ENCODE assay signal across 9 cellular contexts in the genomic region with DNA sequence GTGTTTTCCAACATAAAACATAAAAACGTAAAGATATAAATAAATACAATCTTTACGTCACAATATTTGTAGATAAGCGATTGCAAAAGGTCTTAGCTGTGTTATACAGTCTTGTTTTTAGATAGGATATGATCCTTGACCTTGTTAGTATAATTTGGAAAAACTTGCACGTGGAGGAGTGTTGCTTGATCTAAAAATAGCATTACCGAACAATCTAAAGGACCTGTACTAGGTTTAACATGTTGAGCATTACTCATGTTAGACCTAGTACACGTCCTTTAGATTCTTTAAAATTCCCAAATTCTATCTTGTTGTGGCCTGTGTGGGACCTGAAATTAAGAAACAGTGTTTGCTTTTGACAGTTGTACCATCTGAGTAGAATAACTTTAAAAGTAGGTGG. TPM values are rescaled to one million over a fixed set of nuclear protein-coding genes. Genes with fewer than 3 reads are reported as not detected.
DNase-seq lines count a peak whose midpoint lies in the region; TF ChIP-seq lines count a peak whose summit lies in the region.
"Had no signal": no experiment of that assay in that cellular context is flagged by ENCODE, and none has a peak within 500 bp of the region (broad histone marks: within the 10 kb centered on the region; RNA-seq: fewer than 3 reads in every experiment).

No MANE protein-coding gene starts in this region.

- H3K4me3 ChIP-seq in BLaER1 (peak overlapping the region; percentile 99; the same call in 1 of the 2 replicates), HAP-1 (peak overlapping the region; percentile 97), iPS-15b (ENCODE audit: low read depth, low read length) (peak overlapping the region; percentile 92), ovary (no peak overlapping the region)

- no peaks in the 10 kb centered on the region for H3K27me3 Mint-ChIP-seq in activated CD4-positive, alpha-beta memory T cell treated with anti-CD3 and anti-CD28 coated beads for 36 hours

- H4K20me1 ChIP-seq in BLaER1: peaks cover 49% of the 10 kb centered on the region

- no peaks in the 10 kb centered on the region for H3K36me3 Mint-ChIP-seq in activated CD4-positive, alpha-beta memory T cell treated with anti-CD3 and anti-CD28 coated beads for 36 hours

- intact Hi-C loops in activated CD4-positive, alpha-beta memory T cell treated with anti-CD3 and anti-CD28 coated beads for 36 hours (cut with micrococcal nuclease): loop anchor here (5.0 to 10.0 kb wide), 3 partner anchors 550 to 955 kb away; a partner anchor contains a TSS
- intact Hi-C loops in ovary (cut with DNase I): loop anchor here in 2 of 4 donors (5.0 to 10.0 kb wide), 2 partner anchors 60 to 62 kb away; no protein-coding TSS in a partner anchor

- no peak for TF ChIP-seq POLR2A in ovary (IDR thresholded peaks at IDR 0.05)

- peak overlapping the region; percentile 65 for H3K4me2 ChIP-seq in BLaER1

- H3K4me1 ChIP-seq in BLaER1: peaks cover 21% of the 10 kb centered on the region
- peaks cover 13% of the 10 kb centered on the region for H3K4me1 ChIP-seq in HAP-1
- peaks cover 23% of the 10 kb centered on the region for H3K4me1 ChIP-seq in iPS-15b (ENCODE audit: control insufficient read depth, insufficient read depth, low read length)
- no peaks in the 10 kb centered on the region for H3K4me1 ChIP-seq in ovary (ENCODE audit: insufficient read depth)

- no peak for TF ChIP-seq CTCF in ovary (IDR thresholded peaks at IDR 0.05)

- in situ Hi-C loops in HAP-1 (cut with MboI; ENCODE audit: low sequenced_read_pairs): no loop called here

- no peak for TF ChIP-seq EP300 in ovary (IDR thresholded peaks at IDR 0.05)

- POLR2A ChIA-PET in activated CD4-positive, alpha-beta memory T cell treated with anti-CD3 and anti-CD28 coated beads for 36 hours (lab: Charles Lee): interaction anchor here (4.0 kb wide), 1 partner anchor 59 kb away, joined by 34 read pairs; no protein-coding TSS in a partner anchor

- DNase-seq in HAP-1 (ENCODE audit: low spot score in 2 of 2) (no peak), ovary (no peak), AML-193 (lab: John Stamatoyannopoulos, UW) (no peak), GDM1 (lab: John Stamatoyannopoulos, UW) (no peak)
- DNase-seq in activated CD4-positive, alpha-beta memory T cell treated with anti-CD3 and anti-CD28 coated beads for 36 hours: no peak
- no peak for DNase-seq in stimulated activated CD4-positive, alpha-beta T cell treated with anti-CD3 and anti-CD28 coated beads, Interleukin-1b, Interleukin-23, amount 100 ng/mL, for 48 hours
- DNase-seq: DMS79 had no signal

- H3K36me3 ChIP-seq in BLaER1 (peaks cover 23% of the 10 kb centered on the region), HAP-1 (replicated peaks) (peaks cover 2% of the 10 kb centered on the region; the same call in 1 of the 2 replicates), iPS-15b (ENCODE audit: control insufficient read depth, insufficient read depth, low read length) (no peaks in the 10 kb centered on the region), ovary (no peaks in the 10 kb centered on the region)

- H3K27ac ChIP-seq in BLaER1 (no peak overlapping the region), ovary (no peak overlapping the region)

- H3K4me3 Mint-ChIP-seq in activated CD4-positive, alpha-beta memory T cell treated with anti-CD3 and anti-CD28 coated beads for 36 hours: peak overlapping the region; percentile 17

- peaks cover 42% of the 10 kb centered on the region for H3K4me1 Mint-ChIP-seq in activated CD4-positive, alpha-beta memory T cell treated with anti-CD3 and anti-CD28 coated beads for 36 hours (ENCODE audit: low read depth)

- H3K9me3 ChIP-seq in BLaER1: peaks cover 14% of the 10 kb centered on the region
- H3K9me3 ChIP-seq in HAP-1: no peaks in the 10 kb centered on the region
- H3K9me3 ChIP-seq in iPS-15b (ENCODE audit: control insufficient read depth, insufficient read depth, low read length): no peaks in the 10 kb centered on the region
- H3K9me3 ChIP-seq in ovary: no peaks in the 10 kb centered on the region

- H3K9ac ChIP-seq in BLaER1 (no peak overlapping the region), iPS-15b (ENCODE audit: low read depth, low read length) (no peak overlapping the region)

- H3K9me3 Mint-ChIP-seq in activated CD4-positive, alpha-beta memory T cell treated with anti-CD3 and anti-CD28 coated beads for 36 hours: no peaks in the 10 kb centered on the region

- no peak overlapping the region for H3K27ac Mint-ChIP-seq in activated CD4-positive, alpha-beta memory T cell treated with anti-CD3 and anti-CD28 coated beads for 36 hours

- H3K27me3 ChIP-seq in BLaER1 (no peaks in the 10 kb centered on the region), HAP-1 (ENCODE audit: low read depth) (no peaks in the 10 kb centered on the region), iPS-15b (ENCODE audit: control insufficient read depth, insufficient read depth, low read length) (no peaks in the 10 kb centered on the region), ovary (no peaks in the 10 kb centered on the region)

- WGBS in ovary, 3 donors: 41 to 54% (median 45%) methylated on average over 6 of the region's 6 CpGs

- CTCF ChIA-PET in activated CD4-positive, alpha-beta memory T cell treated with anti-CD3 and anti-CD28 coated beads for 36 hours (lab: Charles Lee): interaction anchor here (3.2 to 4.9 kb wide), 3 partner anchors 53 to 407 kb away, joined by 16 to 216 read pairs (median 21); no protein-coding TSS in a partner anchor

RNA-seq across cellular contexts. Expression of a gene that starts 1.7 kb away (rescaled TPM):
- total RNA-seq in activated CD4-positive, alpha-beta memory T cell treated with anti-CD3 and anti-CD28 coated beads for 36 hours: 10 to 100 TPM; 60.7 to 61.1 TPM
- total RNA-seq in ovary: 10 to 100 TPM; 19.8 to 34.5 (median 25.4) TPM
- 10 to 100 TPM; 16.1 to 38.6 TPM for polyA plus RNA-seq in ovary
